ENCODE assay signal across 19 cellular contexts in the genomic region with DNA sequence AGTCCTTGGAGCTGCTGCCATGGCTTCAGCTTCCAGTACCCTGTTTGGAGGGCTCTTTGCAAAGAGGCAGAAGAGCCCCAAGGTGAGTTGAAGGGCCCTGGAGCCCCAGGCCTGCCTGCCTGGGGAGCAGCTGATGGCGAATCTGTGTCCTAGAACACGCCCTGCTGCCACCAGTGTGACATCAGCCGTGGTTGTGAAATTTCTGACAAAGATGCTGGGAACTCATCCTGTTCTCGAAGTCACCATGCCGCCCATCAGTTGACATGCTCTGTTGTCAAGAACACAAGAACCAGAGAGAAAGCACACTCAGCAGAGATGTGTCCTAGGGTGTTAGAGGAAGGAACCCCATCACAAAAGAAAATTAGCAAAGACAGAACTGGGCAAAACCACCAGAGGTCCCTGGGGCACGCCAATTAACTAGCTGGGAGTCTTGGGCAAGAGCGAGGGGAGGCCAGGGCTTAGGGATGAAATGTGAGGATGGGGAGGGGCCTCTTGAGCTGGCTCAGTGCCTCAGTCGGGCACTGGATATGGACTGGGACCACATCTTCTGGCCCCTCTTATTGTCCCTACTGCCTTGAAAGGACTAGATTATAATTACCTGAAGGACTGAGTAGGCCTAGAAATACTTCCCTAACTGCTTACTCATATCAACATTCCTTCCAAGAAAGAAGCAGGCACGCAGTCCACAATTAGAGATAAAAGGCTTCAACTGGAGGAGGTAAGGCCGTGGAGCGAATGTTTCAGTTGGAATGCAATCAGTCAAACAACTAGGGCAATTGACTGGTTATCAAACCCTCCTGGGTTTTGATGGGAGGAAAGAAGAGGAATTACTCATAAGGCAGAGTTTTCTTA.
DNase-seq lines count a peak whose midpoint lies in the region; ATAC-seq, FAIRE-seq and TF ChIP-seq lines count a peak whose summit lies in the region.
"Had no signal": no experiment of that assay in that cellular context is flagged by ENCODE, and none has a peak within 500 bp of the region (broad histone marks: within the 10 kb centered on the region; RNA-seq: fewer than 3 reads in every experiment).

No MANE protein-coding gene starts in this region.

- H3K23me2 ChIP-seq in H1 (ENCODE audit: low read depth, low read length) = no peaks in the 10 kb centered on the region

- no peak overlapping the region for H3K4ac ChIP-seq in H1 (replicated peaks; ENCODE audit: insufficient read length, low read depth, low read length)

- H2BK20ac ChIP-seq in H1 (ENCODE audit: low read length) = no peak overlapping the region

- H3K9me2 ChIP-seq in MM.1S (replicated peaks; ENCODE audit: insufficient read depth, low read length) = no peaks in the 10 kb centered on the region

- no peaks in the 10 kb centered on the region for H3K36me3 Mint-ChIP-seq in nephron progenitor cell (ENCODE audit: low read depth)
- H3K36me3 Mint-ChIP-seq in stimulated activated naive B cell treated with anti-CD40 and anti-IgM and Interleukin-4, amounts not matched to agents 10 μg/mL and 1 μg/mL and 100 μg/mL, for 72 hours = no peaks in the 10 kb centered on the region
- H3K36me3 Mint-ChIP-seq: brain had no signal

- H4K5ac ChIP-seq in H1 (ENCODE audit: insufficient read length, low read depth, low read length) = no peak overlapping the region

- H3K27ac ChIP-seq in BLaER1 = no peak overlapping the region
- H3K27ac ChIP-seq in H1 (ENCODE audit: low read depth, low read length) = no peak overlapping the region
- no peak overlapping the region for H3K27ac ChIP-seq in MM.1S (ENCODE audit: low read length)
- H3K27ac ChIP-seq: pancreas had no signal

- no peak overlapping the region for H4K8ac ChIP-seq in H1 (ENCODE audit: extremely low read depth, insufficient read depth, low read length)

- peak overlapping the region; percentile 52 for H3K27ac Mint-ChIP-seq in nephron progenitor cell
- no peak overlapping the region for H3K27ac Mint-ChIP-seq in stimulated activated naive B cell treated with anti-CD40 and anti-IgM and Interleukin-4, amounts not matched to agents 10 μg/mL and 1 μg/mL and 100 μg/mL, for 72 hours
- H3K27ac Mint-ChIP-seq: activated CD4-positive, alpha-beta T cell treated with anti-CD3 and anti-CD28 coated beads, Interleukin-2, amount 10 ng/mL, durations not matched to agents 24 days and 14 days had no signal

- H3K79me2 ChIP-seq in H1 (ENCODE audit: control insufficient read depth in 1 of 2, insufficient read depth in 2 of 2, low read length in 2 of 2) (no peaks in the 10 kb centered on the region), MM.1S (ENCODE audit: low read length) (no peaks in the 10 kb centered on the region)

- ATAC-seq in stimulated activated naive B cell treated with anti-CD40 and anti-IgM and Interleukin-4, amounts not matched to agents 10 μg/mL and 1 μg/mL and 100 μg/mL, for 72 hours (replicated peaks) = no peak
- ATAC-seq in HG02970 (IDR thresholded peaks at IDR 0.05; ENCODE audit: low FRiP score, unreplicated experiment) = no peak
- ATAC-seq: mucosa of descending colon, pancreas had no signal

- no peaks in the 10 kb centered on the region for H3K27me3 ChIP-seq in BLaER1
- H3K27me3 ChIP-seq in H1 (replicated peaks in 1 of 4; ENCODE audit: control insufficient read depth in 3 of 4, extremely low read depth in 1 of 4, insufficient read depth in 3 of 4, low read length in 3 of 4) = no peaks in the 10 kb centered on the region
- no peaks in the 10 kb centered on the region for H3K27me3 ChIP-seq in MM.1S (replicated peaks; ENCODE audit: insufficient read depth, low read length)
- H3K27me3 ChIP-seq: BE2C, pancreas had no signal

- no peaks in the 10 kb centered on the region for H3K9me3 ChIP-seq in BLaER1
- H3K9me3 ChIP-seq in H1 (ENCODE audit: insufficient read depth in 2 of 2, low read depth in 1 of 2, low read length in 1 of 2) = no peaks in the 10 kb centered on the region
- no peaks in the 10 kb centered on the region for H3K9me3 ChIP-seq in MM.1S (replicated peaks; ENCODE audit: insufficient read depth, low read length)
- H3K9me3 ChIP-seq: BE2C, mucosa of descending colon, pancreas had no signal

- TF ChIP-seq EP300 in H1 (IDR thresholded peaks at IDR 0.05; ENCODE audit: borderline replicate concordance in 1 of 2, low read depth in 2 of 2, low read length in 2 of 2) = no peak

- no peak overlapping the region for H4K91ac ChIP-seq in H1 (replicated peaks; ENCODE audit: insufficient read length, low read length)

- TF ChIP-seq CTCF in H1 (IDR thresholded peaks at IDR 0.05; ENCODE audit: control extremely low read depth in 1 of 3, insufficient read depth in 1 of 3, low read depth in 1 of 3, low read length in 3 of 3) (no peak), nephron progenitor cell (IDR thresholded peaks at IDR 0.05) (no peak), MM.1S (IDR thresholded peaks at IDR 0.05; ENCODE audit: low read length) (no peak)

- H4K20me1 ChIP-seq in BLaER1 (no peaks in the 10 kb centered on the region), H1 (replicated peaks in 1 of 2; ENCODE audit: control insufficient read depth in 1 of 2, insufficient read depth in 2 of 2, low read length in 2 of 2) (no peaks in the 10 kb centered on the region), MM.1S (ENCODE audit: insufficient read depth, low read length) (no peaks in the 10 kb centered on the region)

- peak in 1 of 2 experiments; percentile 17; a peak in 1 of 4 replicates for TF ChIP-seq RAD21 in H1 (IDR thresholded peaks at IDR 0.05 in 1 of 2, conservative IDR thresholded peaks at IDR 0.05 in 1 of 2; ENCODE audit: low read depth in 2 of 2, low read length in 2 of 2)

- H2BK12ac ChIP-seq in H1 (ENCODE audit: low read depth, low read length) = no peak overlapping the region

- no peak overlapping the region for H3K4me3 ChIP-seq in BLaER1
- H3K4me3 ChIP-seq in H1 (ENCODE audit: extremely low read depth in 1 of 4, insufficient read depth in 2 of 4, low read depth in 3 of 4, low read length in 4 of 4) = no peak overlapping the region
- H3K4me3 ChIP-seq in MM.1S (ENCODE audit: low read length) = no peak overlapping the region
- H3K4me3 ChIP-seq: mucosa of descending colon, pancreas had no signal

- POLR2A ChIA-PET in H1 (lab: Charles Lee; ENCODE audit: partially characterized antibody) = no interaction called here

- CTCF ChIA-PET in H1 (lab: Charles Lee; ENCODE audit: partially characterized antibody) = interaction anchor here (1.2 to 1.4 kb wide), 2 partner anchors 14 to 76 kb away, joined by 3 to 4 read pairs; no protein-coding TSS in a partner anchor

- TF ChIP-seq POLR2A in H1 (IDR thresholded peaks at IDR 0.05; ENCODE audit: control extremely low read depth in 1 of 2, low read depth in 2 of 2, low read length in 2 of 2) = no peak

- H3K23ac ChIP-seq in H1 (ENCODE audit: insufficient read length) = no peak overlapping the region

- H3K56ac ChIP-seq in H1 (replicated peaks; ENCODE audit: insufficient read length, low read depth, low read length) = no peak overlapping the region

- H3K36me3 ChIP-seq in BLaER1 (no peaks in the 10 kb centered on the region), H1 (ENCODE audit: control insufficient read depth in 2 of 4, insufficient read depth in 4 of 4, low read length in 3 of 4) (no peaks in the 10 kb centered on the region), MM.1S (replicated peaks; ENCODE audit: insufficient read depth, low read length) (no peaks in the 10 kb centered on the region)
- H3K36me3 ChIP-seq: BE2C, pancreas had no signal

- peaks cover 20% of the 10 kb centered on the region for H3K27me3 Mint-ChIP-seq in nephron progenitor cell (ENCODE audit: low read depth, poor library complexity)
- H3K27me3 Mint-ChIP-seq in stimulated activated naive B cell treated with anti-CD40 and anti-IgM and Interleukin-4, amounts not matched to agents 10 μg/mL and 1 μg/mL and 100 μg/mL, for 72 hours = peaks cover 2 to 8% of the 10 kb centered on the region in 2 donors

- no peaks in the 10 kb centered on the region for H3K9me3 Mint-ChIP-seq in nephron progenitor cell
- peaks cover 0 to 4% of the 10 kb centered on the region in 2 donors for H3K9me3 Mint-ChIP-seq in stimulated activated naive B cell treated with anti-CD40 and anti-IgM and Interleukin-4, amounts not matched to agents 10 μg/mL and 1 μg/mL and 100 μg/mL, for 72 hours
- H3K9me3 Mint-ChIP-seq: activated CD4-positive, alpha-beta T cell treated with anti-CD3 and anti-CD28 coated beads, Interleukin-2, amount 10 ng/mL, durations not matched to agents 24 days and 14 days had no signal

- H3F3A ChIP-seq in MM.1S (ENCODE audit: insufficient read depth, low read length) = no peaks in the 10 kb centered on the region

- no peak overlapping the region for H3K4me3 Mint-ChIP-seq in nephron progenitor cell
- H3K4me3 Mint-ChIP-seq in stimulated activated naive B cell treated with anti-CD40 and anti-IgM and Interleukin-4, amounts not matched to agents 10 μg/mL and 1 μg/mL and 100 μg/mL, for 72 hours = no peak overlapping the region
- H3K4me3 Mint-ChIP-seq: activated CD4-positive, alpha-beta T cell treated with anti-CD3 and anti-CD28 coated beads, Interleukin-2, amount 10 ng/mL, durations not matched to agents 24 days and 14 days; brain had no signal

- H3K4me2 ChIP-seq in BLaER1 (peak overlapping the region; percentile 5; the same call in 1 of the 2 replicates), H1 (ENCODE audit: insufficient read depth in 1 of 2, low read depth in 2 of 2, low read length in 2 of 2) (no peak overlapping the region), MM.1S (ENCODE audit: low read depth, low read length) (no peak overlapping the region)

- DNase-seq in M059J (ENCODE audit: low read depth) = peak; percentile 33
- no peak for DNase-seq in H1 (ENCODE audit: low read depth in 1 of 2, low spot score in 2 of 2)
- DNase-seq in nephron progenitor cell = no peak
- DNase-seq in stimulated activated naive B cell treated with anti-CD40 and anti-IgM and Interleukin-4, amounts not matched to agents 10 μg/mL and 1 μg/mL and 100 μg/mL, for 72 hours = no peak
- DNase-seq in MM.1S = no peak
- DNase-seq in stimulated activated CD4-positive, alpha-beta T cell treated with anti-CD3 and anti-CD28 coated beads, Interleukin-4, amount 100 ng/mL, for 4 hours = no peak
- DNase-seq: activated CD4-positive, alpha-beta T cell treated with anti-CD3 and anti-CD28 coated beads, Interleukin-2, amount 10 ng/mL, durations not matched to agents 24 days and 14 days; activated naive CD4-positive, alpha-beta T cell; BE2C; dermis blood vessel endothelial cell; mucosa of descending colon; NCI-H187 treated with DMSO at 0.1 percent for 48 hours; NCI-H524; pancreas; stimulated activated CD4-positive, alpha-beta T cell treated with anti-CD3 and anti-CD28 coated beads, Interleukin-2, amount 100 ng/mL, for 48 hours had no signal

- no peak overlapping the region for H2AK5ac ChIP-seq in H1 (ENCODE audit: low read depth, low read length)

- H3K79me1 ChIP-seq in H1 (ENCODE audit: low read depth, low read length) = no peaks in the 10 kb centered on the region

- H2AFZ ChIP-seq in H1 (ENCODE audit: low read length) (no peak overlapping the region), MM.1S (ENCODE audit: low read length) (no peak overlapping the region)

- peaks cover 14% of the 10 kb centered on the region for H3K4me1 ChIP-seq in BLaER1
- peaks cover 0 to 11% (median 7%) of the 10 kb centered on the region in 4 experiments; a peak in 5 of 7 replicates for H3K4me1 ChIP-seq in H1 (replicated peaks in 1 of 4; ENCODE audit: control insufficient read depth in 3 of 4, insufficient read depth in 4 of 4, low read length in 3 of 4)
- H3K4me1 ChIP-seq in MM.1S (ENCODE audit: low read length) = no peaks in the 10 kb centered on the region
- H3K4me1 ChIP-seq: pancreas had no signal

- WGBS in H1 (ENCODE audit: extremely low coverage in 1 of 2, insufficient coverage in 1 of 2, insufficient read length in 1 of 2, insufficient replicate concordance in 2 of 2, low coverage in 1 of 2, low lambda C conversion rate in 2 of 2, missing lambda C conversion rate in 1 of 2), 2 experiments = 93% methylated on average over 11 of the region's 11 CpGs; no CpG with 5 or more reads in 1 of the 2 experiments

- H3K14ac ChIP-seq in H1 (ENCODE audit: insufficient read length) = no peak overlapping the region

- no peak overlapping the region for H3K18ac ChIP-seq in H1 (ENCODE audit: extremely low read depth, low read length)

- H3K9ac ChIP-seq in BLaER1 (no peak overlapping the region), H1 (replicated peaks in 1 of 4; ENCODE audit: extremely low read depth in 1 of 4, low read depth in 3 of 4, low read length in 3 of 4) (no peak overlapping the region), MM.1S (ENCODE audit: low read length) (no peak overlapping the region)

- H3K4me1 Mint-ChIP-seq in nephron progenitor cell = peaks cover 68% of the 10 kb centered on the region
- no peaks in the 10 kb centered on the region for H3K4me1 Mint-ChIP-seq in stimulated activated naive B cell treated with anti-CD40 and anti-IgM and Interleukin-4, amounts not matched to agents 10 μg/mL and 1 μg/mL and 100 μg/mL, for 72 hours
- H3K4me1 Mint-ChIP-seq: activated CD4-positive, alpha-beta T cell treated with anti-CD3 and anti-CD28 coated beads, Interleukin-2, amount 10 ng/mL, durations not matched to agents 24 days and 14 days had no signal

- no peak overlapping the region for H2BK5ac ChIP-seq in H1 (ENCODE audit: low read depth, low read length)

- 0 out of 2 replicates have a peak overlapping the region, but pooled peaks have one; percentile 18 for H2BK15ac ChIP-seq in H1 (ENCODE audit: low read length)

- FAIRE-seq in H1 (lab: Jason Lieb, UNC) = no peak
- FAIRE-seq: islet of Langerhans, pancreas had no signal

- no peak overlapping the region for H2BK120ac ChIP-seq in H1 (replicated peaks; ENCODE audit: low read depth, low read length)
